Comparison of ENCODE assay signal across 24 cellular contexts in genomic region chr22:42547562-42547961, GRCh38. TPM values are rescaled to one million over a fixed set of nuclear protein-coding genes. Genes with fewer than 3 reads are reported as not detected.
A peak's percentile ranks its signal among the peaks of the same experiment; 100 is the strongest.
DNase-seq lines count a peak whose midpoint lies in the region; ATAC-seq, FAIRE-seq and TF ChIP-seq lines count a peak whose summit lies in the region.
"Had no signal": no experiment of that assay in that cellular context is flagged by ENCODE, and none has a peak within 500 bp of the region (broad histone marks: within the 10 kb centered on the region; RNA-seq: fewer than 3 reads in every experiment).

No MANE protein-coding gene starts in this region.

- H3K9me3 Mint-ChIP-seq in CD4-positive, alpha-beta T cell: no peaks in the 10 kb centered on the region
- no peaks in the 10 kb centered on the region for H3K9me3 Mint-ChIP-seq in activated B cell treated with CpG ODN at 0.5 μM for 24 hours
- H3K9me3 Mint-ChIP-seq: CD8-positive, alpha-beta T cell had no signal

- WGBS in mesendoderm (ENCODE audit: extremely low coverage, insufficient coverage, low lambda C conversion rate): no CpG with 5 or more reads among the region's 9 CpGs

- CTCF ChIA-PET in CD4-positive, alpha-beta T cell (lab: Charles Lee): no interaction called here
- CTCF ChIA-PET in activated B cell treated with CpG ODN at 0.5 μM for 24 hours (lab: Charles Lee): interaction anchor here (0.6 kb wide), 1 partner anchor 14 kb away, joined by 3 read pairs; no protein-coding TSS in a partner anchor

- no peak overlapping the region for H2BK120ac ChIP-seq in mesendoderm (ENCODE audit: low read depth, low read length)

- no peak overlapping the region for H4K8ac ChIP-seq in mesendoderm (ENCODE audit: low read depth, low read length)

- H3K4me1 Mint-ChIP-seq in CD4-positive, alpha-beta T cell (ENCODE audit: low read depth): peaks cover 6% of the 10 kb centered on the region
- peaks cover 39% of the 10 kb centered on the region for H3K4me1 Mint-ChIP-seq in activated B cell treated with CpG ODN at 0.5 μM for 24 hours

- H3K9ac ChIP-seq in mesendoderm (ENCODE audit: low read length) (peak overlapping the region; percentile 44), MM.1S (ENCODE audit: low read length) (no peak overlapping the region)
- H3K9ac ChIP-seq: GM23248 had no signal

- FAIRE-seq in frontal cortex (lab: Jason Lieb, UNC): no peak
- FAIRE-seq: A549, D721Med, GM12878, GM19239, H1 had no signal

- no peaks in the 10 kb centered on the region for H3K9me2 ChIP-seq in MM.1S (replicated peaks; ENCODE audit: insufficient read depth, low read length)

- H3K4me3 Mint-ChIP-seq in CD4-positive, alpha-beta T cell: peak overlapping the region; percentile 54
- H3K4me3 Mint-ChIP-seq in activated B cell treated with CpG ODN at 0.5 μM for 24 hours: no peak overlapping the region
- H3K4me3 Mint-ChIP-seq: CD8-positive, alpha-beta T cell had no signal

- H3K79me2 ChIP-seq in mesendoderm (ENCODE audit: control insufficient read depth, insufficient read depth, low read length) (no peaks in the 10 kb centered on the region), MM.1S (ENCODE audit: low read length) (no peaks in the 10 kb centered on the region)

- H3K36me3 ChIP-seq in mesendoderm (ENCODE audit: control insufficient read depth, insufficient read depth, low read length) (no peaks in the 10 kb centered on the region), MM.1S (replicated peaks; ENCODE audit: insufficient read depth, low read length) (no peaks in the 10 kb centered on the region)

- H3K4ac ChIP-seq in mesendoderm (ENCODE audit: low read depth, low read length): peak overlapping the region; percentile 62

- peaks cover 10% of the 10 kb centered on the region for H3F3A ChIP-seq in MM.1S (ENCODE audit: insufficient read depth, low read length)

- no peaks in the 10 kb centered on the region for H3K36me3 Mint-ChIP-seq in CD4-positive, alpha-beta T cell (ENCODE audit: low read depth)
- H3K36me3 Mint-ChIP-seq in activated B cell treated with CpG ODN at 0.5 μM for 24 hours (ENCODE audit: low read depth): peaks cover 1% of the 10 kb centered on the region
- H3K36me3 Mint-ChIP-seq: CD8-positive, alpha-beta T cell had no signal

- H2BK5ac ChIP-seq in mesendoderm (ENCODE audit: low read length): peak overlapping the region; percentile 99

- POLR2A ChIA-PET in CD4-positive, alpha-beta T cell (lab: Charles Lee): no interaction called here
- POLR2A ChIA-PET in activated B cell treated with CpG ODN at 0.5 μM for 24 hours (lab: Charles Lee): interaction anchor here (0.7 kb wide), 1 partner anchor 10 kb away, joined by 6 read pairs; no protein-coding TSS in a partner anchor

- ATAC-seq in CD4-positive, alpha-beta T cell (ENCODE audit: poor library complexity): no peak
- no peak for ATAC-seq in activated B cell treated with CpG ODN at 0.5 μM for 24 hours (ENCODE audit: low read depth)
- ATAC-seq: A549; CD8-positive, alpha-beta T cell; GM12878 had no signal

- H3K18ac ChIP-seq in mesendoderm (ENCODE audit: low read length): no peak overlapping the region

- H3K4me3 ChIP-seq in mesendoderm (ENCODE audit: low read length): no peak overlapping the region
- no peak overlapping the region for H3K4me3 ChIP-seq in MM.1S (ENCODE audit: low read length)
- H3K4me3 ChIP-seq: A549, GM12878, GM23248 had no signal

- no peak overlapping the region for H3K27ac ChIP-seq in CD4-positive, alpha-beta T cell (ENCODE audit: low read depth, low read length)
- H3K27ac ChIP-seq in mesendoderm (ENCODE audit: low read depth, low read length): peak overlapping the region; percentile 90
- no peak overlapping the region for H3K27ac ChIP-seq in MM.1S (ENCODE audit: low read length)
- H3K27ac ChIP-seq: A549, GM23248 had no signal

- H4K5ac ChIP-seq in mesendoderm (ENCODE audit: low read length): no peak overlapping the region

- H3K79me1 ChIP-seq in mesendoderm (ENCODE audit: low read length): no peaks in the 10 kb centered on the region

- TF ChIP-seq CTCF in CD4-positive, alpha-beta T cell (IDR thresholded peaks at IDR 0.05): no peak
- TF ChIP-seq CTCF in activated B cell treated with CpG ODN at 0.5 μM for 24 hours (IDR thresholded peaks at IDR 0.05): no peak
- TF ChIP-seq CTCF in MM.1S (IDR thresholded peaks at IDR 0.05; ENCODE audit: low read length): no peak

- H2AK5ac ChIP-seq in mesendoderm (ENCODE audit: low read length): no peak overlapping the region

- H3K9me3 ChIP-seq in CD4-positive, alpha-beta T cell (ENCODE audit: control insufficient read depth, low read length): no peaks in the 10 kb centered on the region
- H3K9me3 ChIP-seq in MM.1S (replicated peaks; ENCODE audit: insufficient read depth, low read length): no peaks in the 10 kb centered on the region

- DNase-seq in CD4-positive, alpha-beta T cell: no peak
- no peak for DNase-seq in activated B cell treated with CpG ODN at 0.5 μM for 24 hours
- no peak for DNase-seq in mesendoderm
- DNase-seq in MM.1S: no peak
- no peak for DNase-seq in SHP77 treated with DMSO at 0.1 percent for 48 hours (lab: John Stamatoyannopoulos, UW)
- no peak for DNase-seq in frontal cortex (ENCODE audit: low spot score in 2 of 2)
- DNase-seq in NCI-H2227 treated with DMSO at 0.1 percent for 48 hours (lab: John Stamatoyannopoulos, UW): no peak
- DNase-seq: 8988T; ACHN; AML-193; C1 segment of cervical spinal cord; CD8-positive, alpha-beta T cell; DMS 273 treated with DMSO at 0.1 percent for 48 hours; DMS79; EL; GDM1; GM23248; H7; HCEC 1CT had no signal

- peaks cover 16% of the 10 kb centered on the region for H4K20me1 ChIP-seq in MM.1S (ENCODE audit: insufficient read depth, low read length)

- H3K27ac Mint-ChIP-seq in CD4-positive, alpha-beta T cell: no peak overlapping the region
- peak overlapping the region; percentile 6 for H3K27ac Mint-ChIP-seq in activated B cell treated with CpG ODN at 0.5 μM for 24 hours
- H3K27ac Mint-ChIP-seq: CD8-positive, alpha-beta T cell had no signal

- no peaks in the 10 kb centered on the region for H3K27me3 ChIP-seq in CD4-positive, alpha-beta T cell (ENCODE audit: control insufficient read depth, insufficient read depth, low read length)
- H3K27me3 ChIP-seq in mesendoderm (ENCODE audit: insufficient read depth, low read length, poor library complexity) (no peaks in the 10 kb centered on the region), MM.1S (replicated peaks; ENCODE audit: insufficient read depth, low read length) (peaks cover 82% of the 10 kb centered on the region)

- peak overlapping the region; percentile 86 for H3K56ac ChIP-seq in mesendoderm (ENCODE audit: low read length)

- peaks cover 7% of the 10 kb centered on the region for H3K4me1 ChIP-seq in mesendoderm (ENCODE audit: control insufficient read depth, low read depth, low read length)
- peaks cover 12% of the 10 kb centered on the region for H3K4me1 ChIP-seq in MM.1S (ENCODE audit: low read length)
- H3K4me1 ChIP-seq: A549 had no signal

- peak overlapping the region; percentile 66 for H3K23ac ChIP-seq in mesendoderm (ENCODE audit: low read length)

- no peak overlapping the region for H2AFZ ChIP-seq in MM.1S (ENCODE audit: low read length)
- H2AFZ ChIP-seq: GM23248 had no signal

- H3K27me3 Mint-ChIP-seq in CD4-positive, alpha-beta T cell: no peaks in the 10 kb centered on the region
- no peaks in the 10 kb centered on the region for H3K27me3 Mint-ChIP-seq in activated B cell treated with CpG ODN at 0.5 μM for 24 hours

- intact Hi-C loops in CD4-positive, alpha-beta T cell (cut with DNase I, micrococcal nuclease): no loop called here
- intact Hi-C loops in activated B cell treated with CpG ODN at 0.5 μM for 24 hours (cut with micrococcal nuclease): no loop called here

- no peak overlapping the region for H2BK15ac ChIP-seq in mesendoderm (replicated peaks; ENCODE audit: low read depth)

- H3K4me2 ChIP-seq in mesendoderm (ENCODE audit: low read length) (no peak overlapping the region), MM.1S (ENCODE audit: low read depth, low read length) (no peak overlapping the region)
- H3K4me2 ChIP-seq: A549 had no signal

RNA-seq across cellular contexts. Expression of gene SERHL2, which starts 6.2 kb away (rescaled TPM):
- under 1 TPM in 1 of 2 experiments, not detected in 1; 0.69 TPM for total RNA-seq in CD4-positive, alpha-beta T cell
- total RNA-seq in activated B cell treated with CpG ODN at 0.5 μM for 24 hours: 0.91 and 1.7 TPM in 2 replicates
- polyA plus RNA-seq in mesendoderm (2013, experiment 1 of 2): 1.5 TPM
- 1.2 TPM for polyA plus RNA-seq in mesendoderm (2013, experiment 2 of 2)
- total RNA-seq in frontal cortex: 4.9 TPM
- total RNA-seq: H1 had no signal

RNA-seq across cellular contexts. Expression of gene RRP7A, which starts 28.0 kb away (rescaled TPM):
- 10 to 100 TPM; 45.4 to 48.3 TPM for total RNA-seq in CD4-positive, alpha-beta T cell
- total RNA-seq in activated B cell treated with CpG ODN at 0.5 μM for 24 hours (129 and 135 TPM in 2 replicates), frontal cortex (17.9 TPM)
- polyA plus RNA-seq in mesendoderm (2013, experiment 1 of 2): 40.6 TPM
- 40.6 TPM for polyA plus RNA-seq in mesendoderm (2013, experiment 2 of 2)
